ENCODE assay signal across 25 cellular contexts in the genomic region with DNA sequence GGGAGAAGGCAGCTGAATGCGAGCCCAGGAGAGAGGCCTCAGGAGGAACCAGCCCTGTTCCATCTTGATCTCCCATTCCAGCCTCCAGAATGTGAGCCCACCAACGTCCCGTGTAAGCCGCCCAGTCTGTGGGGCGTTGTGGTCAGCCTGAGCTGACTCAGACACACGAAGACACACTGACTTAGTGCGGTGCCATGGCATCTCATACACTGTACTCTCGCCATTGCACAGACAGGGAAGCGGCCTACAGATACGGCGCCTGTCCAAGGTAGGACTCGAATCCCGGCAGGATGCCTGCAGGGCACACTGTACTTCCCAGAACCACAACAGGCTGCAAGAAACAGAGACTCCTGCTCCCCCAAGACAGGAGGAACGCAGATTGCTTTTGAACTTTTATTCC.
"Had no signal": no experiment of that assay in that cellular context is flagged by ENCODE, and none has a peak within 500 bp of the region (broad histone marks: within the 10 kb centered on the region; RNA-seq: fewer than 3 reads in every experiment).

No MANE protein-coding gene starts in this region.

- H3K9me3 ChIP-seq: left ventricle myocardium inferior, right lobe of liver, thoracic aorta, upper lobe of left lung had no signal

- H3K9me3 Mint-ChIP-seq: activated B cell treated with CpG ODN at 0.5 μM for 24 hours; activated naive CD4-positive, alpha-beta T cell treated with anti-CD3 and anti-CD28 coated beads for 36 hours; activated naive CD8-positive, alpha-beta T cell treated with anti-CD3 and anti-CD28 coated beads, Interleukin-2, amount 10 ng/mL, durations not matched to agents 7 days and 5 days; activated T-cell treated with anti-CD3 and anti-CD28 coated beads, Interleukin-2, amount 50 U/mL, for 4 hours; activated T-helper 2 cell treated with anti-CD3 and anti-CD28 coated beads, Interferon-gamma antibody, Interleukin-2, Interleukin-4, amounts not matched to agents 10 μg/mL and 5 μg/mL and 100 μg/mL, durations not matched to agents 14 hours and 24 hours and 36 hours; dendritic cell treated with granulocyte-macrophage colony-stimulating factor and Interleukin-4, amounts not matched to agents 40 ng/mL and 50 ng/mL, for 4 days; immature natural killer cell; mesothelial cell of epicardium; nephron; T-helper 1 cell treated with Interleukin-12 subunit alpha and Interleukin-12 subunit beta and Interleukin-4 antibody, amounts not matched to agents 30 μg/mL and 1 μg/mL, for 36 hours had no signal

- H3K4me2 ChIP-seq: smooth muscle cell had no signal

- H2AFZ ChIP-seq: parathyroid adenoma had no signal

- H3K27ac ChIP-seq: left ventricle myocardium inferior, parathyroid adenoma, right lobe of liver, thoracic aorta, upper lobe of left lung had no signal

- DNase-seq: activated B cell treated with CpG ODN at 0.5 μM for 24 hours; activated CD4-positive, alpha-beta T cell treated with anti-CD3 and anti-CD28 coated beads for 36 hours; activated CD4-positive, alpha-beta T cell treated with anti-CD3 and anti-CD28 coated beads, Interleukin-2, amount 50 U/mL, for 48 hours; activated CD8-positive, alpha-beta memory T cell treated with anti-CD3 and anti-CD28 coated beads, Interleukin-2, amount 50 U/mL, for 48 hours; activated naive CD4-positive, alpha-beta T cell treated with anti-CD3 and anti-CD28 coated beads for 36 hours; activated naive CD8-positive, alpha-beta T cell treated with anti-CD3 and anti-CD28 coated beads, Interleukin-2, amount 10 ng/mL, durations not matched to agents 7 days and 5 days; activated T-cell treated with anti-CD3 and anti-CD28 coated beads, Interleukin-2, amount 50 U/mL, for 4 hours; amniotic stem cell; effector CD8-positive, alpha-beta T cell; foreskin melanocyte; immature natural killer cell; kidney glomerular epithelial cell; left ventricle myocardium inferior; right lobe of liver; stimulated activated CD4-positive, alpha-beta T cell treated with anti-CD3 and anti-CD28 coated beads, Interleukin-2, amount 100 ng/mL, for 48 hours; stimulated activated naive CD4-positive, alpha-beta T cell; upper lobe of left lung had no signal

- H3K27me3 Mint-ChIP-seq: activated naive CD8-positive, alpha-beta T cell treated with anti-CD3 and anti-CD28 coated beads, Interleukin-2, amount 10 ng/mL, durations not matched to agents 7 days and 5 days; dendritic cell treated with granulocyte-macrophage colony-stimulating factor and Interleukin-4, amounts not matched to agents 40 ng/mL and 50 ng/mL, for 4 days had no signal

- H3K4me3 ChIP-seq: left ventricle myocardium inferior, right lobe of liver, smooth muscle cell, thoracic aorta, upper lobe of left lung had no signal

- H3K79me2 ChIP-seq: parathyroid adenoma had no signal

- H3K4me3 Mint-ChIP-seq: activated B cell treated with CpG ODN at 0.5 μM for 24 hours; activated CD4-positive, alpha-beta T cell treated with anti-CD3 and anti-CD28 coated beads for 36 hours; activated naive CD4-positive, alpha-beta T cell treated with anti-CD3 and anti-CD28 coated beads for 36 hours; activated naive CD8-positive, alpha-beta T cell treated with anti-CD3 and anti-CD28 coated beads, Interleukin-2, amount 10 ng/mL, durations not matched to agents 7 days and 5 days; activated T-cell treated with anti-CD3 and anti-CD28 coated beads, Interleukin-2, amount 50 U/mL, for 4 hours; dendritic cell treated with granulocyte-macrophage colony-stimulating factor and Interleukin-4, amounts not matched to agents 40 ng/mL and 50 ng/mL, for 4 days; immature natural killer cell; mesothelial cell of epicardium; nephron; T-helper 1 cell treated with Interleukin-12 subunit alpha and Interleukin-12 subunit beta and Interleukin-4 antibody, amounts not matched to agents 30 μg/mL and 1 μg/mL, for 36 hours had no signal

- ATAC-seq: activated CD4-positive, alpha-beta T cell treated with anti-CD3 and anti-CD28 coated beads for 36 hours; activated T-cell treated with anti-CD3 and anti-CD28 coated beads, Interleukin-2, amount 50 U/mL, for 4 hours; right lobe of liver had no signal

- H3K27me3 ChIP-seq: right lobe of liver, upper lobe of left lung had no signal

- H3K36me3 Mint-ChIP-seq: activated naive CD8-positive, alpha-beta T cell treated with anti-CD3 and anti-CD28 coated beads, Interleukin-2, amount 10 ng/mL, durations not matched to agents 7 days and 5 days; immature natural killer cell; mesothelial cell of epicardium had no signal

- H3K36me3 ChIP-seq: left ventricle myocardium inferior, right lobe of liver, thoracic aorta, upper lobe of left lung had no signal

- H3K4me1 Mint-ChIP-seq: activated B cell treated with CpG ODN at 0.5 μM for 24 hours; activated CD4-positive, alpha-beta T cell treated with anti-CD3 and anti-CD28 coated beads for 36 hours; activated naive CD8-positive, alpha-beta T cell treated with anti-CD3 and anti-CD28 coated beads, Interleukin-2, amount 10 ng/mL, durations not matched to agents 7 days and 5 days; immature natural killer cell; mesothelial cell of epicardium; nephron had no signal

- H3K9ac ChIP-seq: parathyroid adenoma had no signal

- H3K4me1 ChIP-seq: left ventricle myocardium inferior, parathyroid adenoma, upper lobe of left lung had no signal

- H3K27ac Mint-ChIP-seq: activated B cell treated with CpG ODN at 0.5 μM for 24 hours; activated CD4-positive, alpha-beta T cell treated with anti-CD3 and anti-CD28 coated beads for 36 hours; activated naive CD4-positive, alpha-beta T cell treated with anti-CD3 and anti-CD28 coated beads for 36 hours; activated naive CD8-positive, alpha-beta T cell treated with anti-CD3 and anti-CD28 coated beads, Interleukin-2, amount 10 ng/mL, durations not matched to agents 7 days and 5 days; activated T-helper 2 cell treated with anti-CD3 and anti-CD28 coated beads, Interferon-gamma antibody, Interleukin-2, Interleukin-4, amounts not matched to agents 10 μg/mL and 5 μg/mL and 100 μg/mL, durations not matched to agents 14 hours and 24 hours and 36 hours; dendritic cell treated with granulocyte-macrophage colony-stimulating factor and Interleukin-4, amounts not matched to agents 40 ng/mL and 50 ng/mL, for 4 days; immature natural killer cell; mesothelial cell of epicardium; nephron; T-helper 1 cell treated with Interleukin-12 subunit alpha and Interleukin-12 subunit beta and Interleukin-4 antibody, amounts not matched to agents 30 μg/mL and 1 μg/mL, for 36 hours had no signal
